In genomic region chr20:62820208-62820961, GRCh38 we compare ENCODE assay signal across 2 cellular contexts.
TF ChIP-seq lines count a peak whose summit lies in the region.

No MANE protein-coding gene starts in this region.

TF ChIP-seq in HEK293, 187 proteins besides CTCF, POLR2A, EP300 and RAD21 (continues in another document):
- TF ChIP-seq ZNF423 (tag by site-specific recombination; IDR thresholded peaks at IDR 0.05) (peak; percentile 74), ZBTB17 (tag by site-specific recombination; IDR thresholded peaks at IDR 0.05) (no peak), ZIC2 (tag by site-specific recombination; IDR thresholded peaks at IDR 0.05) (0 out of 2 replicates have a peak, but pooled peaks have one; percentile 12), SP2 (tag by site-specific recombination; IDR thresholded peaks at IDR 0.05) (no peak; the same call in 1 of the 2 replicates), ZXDB (tag by site-specific recombination; IDR thresholded peaks at IDR 0.05) (no peak), ZBTB10 (tag by site-specific recombination; IDR thresholded peaks at IDR 0.05) (no peak), OSR2 (tag by site-specific recombination; IDR thresholded peaks at IDR 0.05) (no peak), ZFP41 (tag by site-specific recombination; IDR thresholded peaks at IDR 0.05; ENCODE audit: borderline replicate concordance) (no peak), BCL11B (tag by site-specific recombination; IDR thresholded peaks at IDR 0.05; ENCODE audit: low read depth) (no peak), ZNF211 (tag by site-specific recombination; IDR thresholded peaks at IDR 0.05; ENCODE audit: low read depth) (no peak), ZNF23 (tag by site-specific recombination; IDR thresholded peaks at IDR 0.05; ENCODE audit: borderline replicate concordance) (no peak), ZNF843 (tag by site-specific recombination; IDR thresholded peaks at IDR 0.05) (no peak), GLI4 (tag by site-specific recombination; IDR thresholded peaks at IDR 0.05) (no peak), KLF1 (tag by site-specific recombination; IDR thresholded peaks at IDR 0.05) (peak; percentile 47; the same call in 1 of the 2 replicates), HIC1 (tag by site-specific recombination; IDR thresholded peaks at IDR 0.05) (peak; percentile 67), REPIN1 (tag by site-specific recombination; IDR thresholded peaks at IDR 0.05; ENCODE audit: low read depth) (no peak)
- TF ChIP-seq, protein P1, sequence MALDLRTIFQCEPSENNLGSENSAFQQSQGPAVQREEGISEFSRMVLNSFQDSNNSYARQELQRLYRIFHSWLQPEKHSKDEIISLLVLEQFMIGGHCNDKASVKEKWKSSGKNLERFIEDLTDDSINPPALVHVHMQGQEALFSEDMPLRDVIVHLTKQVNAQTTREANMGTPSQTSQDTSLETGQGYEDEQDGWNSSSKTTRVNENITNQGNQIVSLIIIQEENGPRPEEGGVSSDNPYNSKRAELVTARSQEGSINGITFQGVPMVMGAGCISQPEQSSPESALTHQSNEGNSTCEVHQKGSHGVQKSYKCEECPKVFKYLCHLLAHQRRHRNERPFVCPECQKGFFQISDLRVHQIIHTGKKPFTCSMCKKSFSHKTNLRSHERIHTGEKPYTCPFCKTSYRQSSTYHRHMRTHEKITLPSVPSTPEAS (tag by site-specific recombination; IDR thresholded peaks at IDR 0.05) = no peak
- TF ChIP-seq, protein P2, sequence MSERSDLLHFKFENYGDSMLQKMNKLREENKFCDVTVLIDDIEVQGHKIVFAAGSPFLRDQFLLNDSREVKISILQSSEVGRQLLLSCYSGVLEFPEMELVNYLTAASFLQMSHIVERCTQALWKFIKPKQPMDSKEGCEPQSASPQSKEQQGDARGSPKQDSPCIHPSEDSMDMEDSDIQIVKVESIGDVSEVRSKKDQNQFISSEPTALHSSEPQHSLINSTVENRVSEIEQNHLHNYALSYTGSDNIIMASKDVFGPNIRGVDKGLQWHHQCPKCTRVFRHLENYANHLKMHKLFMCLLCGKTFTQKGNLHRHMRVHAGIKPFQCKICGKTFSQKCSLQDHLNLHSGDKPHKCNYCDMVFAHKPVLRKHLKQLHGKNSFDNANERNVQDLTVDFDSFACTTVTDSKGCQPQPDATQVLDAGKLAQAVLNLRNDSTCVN (tag by site-specific recombination; optimal IDR thresholded peaks at IDR 0.05) = no peak
- TF ChIP-seq, protein P3, sequence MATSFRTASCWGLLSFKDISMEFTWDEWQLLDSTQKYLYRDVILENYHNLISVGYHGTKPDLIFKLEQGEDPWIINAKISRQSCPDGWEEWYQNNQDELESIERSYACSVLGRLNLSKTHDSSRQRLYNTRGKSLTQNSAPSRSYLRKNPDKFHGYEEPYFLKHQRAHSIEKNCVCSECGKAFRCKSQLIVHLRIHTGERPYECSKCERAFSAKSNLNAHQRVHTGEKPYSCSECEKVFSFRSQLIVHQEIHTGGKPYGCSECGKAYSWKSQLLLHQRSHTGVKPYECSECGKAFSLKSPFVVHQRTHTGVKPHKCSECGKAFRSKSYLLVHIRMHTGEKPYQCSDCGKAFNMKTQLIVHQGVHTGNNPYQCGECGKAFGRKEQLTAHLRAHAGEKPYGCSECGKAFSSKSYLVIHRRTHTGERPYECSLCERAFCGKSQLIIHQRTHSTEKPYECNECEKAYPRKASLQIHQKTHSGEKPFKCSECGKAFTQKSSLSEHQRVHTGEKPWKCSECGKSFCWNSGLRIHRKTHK (tag by site-specific recombination; IDR thresholded peaks at IDR 0.05) = no peak

TF ChIP-seq in K562, 482 proteins besides CTCF, POLR2A, EP300 and RAD21:
- TF ChIP-seq PPARD (CRISPR knock-in tag; IDR thresholded peaks at IDR 0.05) (no peak), EGR1 (conservative IDR thresholded peaks at IDR 0.05) (peak; percentile 72), ZFP36 (IDR thresholded peaks at IDR 0.05; ENCODE audit: low read depth, low read length, partially characterized antibody) (peak; percentile 29)
TF ChIP-seq in K562: peak in this region for 2.
